ENCODE assay signal across 8 cellular contexts in genomic region chr12:89542912-89543592, GRCh38. TPM values are rescaled to one million over a fixed set of nuclear protein-coding genes. Genes with fewer than 3 reads are reported as not detected.
A peak's percentile ranks its signal among the peaks of the same experiment; 100 is the strongest.
DNase-seq lines count a peak whose midpoint lies in the region; ATAC-seq and TF ChIP-seq lines count a peak whose summit lies in the region.

No MANE protein-coding gene starts in this region.

- POLR2A ChIA-PET in IMR-90 (lab: Charles Lee; ENCODE audit: unreplicated experiment): no interaction called here

- TF ChIP-seq POLR2A in IMR-90 (IDR thresholded peaks at IDR 0.05; ENCODE audit: low read depth, low read length): no peak

- H3K9me2 ChIP-seq in OCI-LY1 (ENCODE audit: low read depth, low read length): no peaks in the 10 kb centered on the region

- H3K56ac ChIP-seq in IMR-90 (ENCODE audit: extremely low read depth, insufficient read depth, low read length): no peak overlapping the region

- in situ Hi-C loops in IMR-90 (cut with MboI; ENCODE audit: low sequenced_read_pairs): loop anchor here (5.0 to 10.0 kb wide), 3 partner anchors 162 to 1392 kb away; partner anchors contain the start of gene ATP2B1

- no peak overlapping the region for H2BK20ac ChIP-seq in IMR-90 (ENCODE audit: low read depth, low read length)

- dilution Hi-C loops in IMR-90 (cut with HindIII; ENCODE audit: low sequenced_read_pairs, unreplicated experiment): no loop called here

- no peaks in the 10 kb centered on the region for H3K79me2 ChIP-seq in OCI-LY1 (ENCODE audit: insufficient read depth, low read length)

- no peaks in the 10 kb centered on the region for H3K4me1 ChIP-seq in IMR-90 (ENCODE audit: control insufficient read depth, insufficient read depth, low read length)
- peaks cover 3% of the 10 kb centered on the region for H3K4me1 ChIP-seq in OCI-LY1 (ENCODE audit: insufficient read depth, low read length, severe bottlenecking)
- peaks cover 0 to 19% of the 10 kb centered on the region in 2 donors for H3K4me1 ChIP-seq in thoracic aorta (ENCODE audit: control insufficient read depth in 1 of 2, low read depth in 2 of 2)

- H3K27me3 ChIP-seq in IMR-90 (ENCODE audit: control insufficient read depth, insufficient read depth, low read length): no peaks in the 10 kb centered on the region
- no peaks in the 10 kb centered on the region for H3K27me3 ChIP-seq in OCI-LY1 (ENCODE audit: insufficient read depth, low read length)
- H3K27me3 ChIP-seq in thoracic aorta (replicated peaks; ENCODE audit: insufficient read depth): no peaks in the 10 kb centered on the region

- H2AK5ac ChIP-seq in IMR-90 (ENCODE audit: low read depth, low read length): no peak overlapping the region

- no peak overlapping the region for H3K4me2 ChIP-seq in IMR-90 (ENCODE audit: low read depth, low read length)
- H3K4me2 ChIP-seq in OCI-LY1 (ENCODE audit: low read length): no peak overlapping the region

- H3K4me1 Mint-ChIP-seq in nephron progenitor cell: peaks cover 52% of the 10 kb centered on the region

- 0 out of 2 replicates have a peak overlapping the region, but pooled peaks have one; percentile 27 for H2BK120ac ChIP-seq in IMR-90 (ENCODE audit: low read depth, low read length)

- H3K18ac ChIP-seq in IMR-90 (ENCODE audit: low read depth, low read length): no peak overlapping the region

- no peaks in the 10 kb centered on the region for H3F3A ChIP-seq in OCI-LY1 (ENCODE audit: insufficient read depth, low read length)

- no peaks in the 10 kb centered on the region for H3K9me3 ChIP-seq in IMR-90 (ENCODE audit: control insufficient read depth, insufficient read depth, low read length)
- no peaks in the 10 kb centered on the region for H3K9me3 ChIP-seq in OCI-LY1 (ENCODE audit: low read length)
- H3K9me3 ChIP-seq in thoracic aorta: no peaks in the 10 kb centered on the region

- H3K36me3 ChIP-seq in IMR-90 (ENCODE audit: control insufficient read depth, insufficient read depth, low read length) (no peaks in the 10 kb centered on the region), OCI-LY1 (ENCODE audit: insufficient read depth, low read length) (no peaks in the 10 kb centered on the region), thoracic aorta (no peaks in the 10 kb centered on the region)

- H3K9me3 Mint-ChIP-seq in nephron progenitor cell: no peaks in the 10 kb centered on the region

- no TSS peak for BruUV-seq in IMR-90 (replicated peaks; lab: Mats Ljungman, UMichigan)

- H3K27ac ChIP-seq in IMR-90 (ENCODE audit: insufficient read depth, low read length) (no peak overlapping the region), OCI-LY1 (ENCODE audit: low read depth, low read length, poor library complexity, severe bottlenecking) (no peak overlapping the region), thoracic aorta (no peak overlapping the region)

- H2AFZ ChIP-seq in IMR-90 (replicated peaks; ENCODE audit: low read length, poor library complexity): no peak overlapping the region
- H2AFZ ChIP-seq in OCI-LY1 (ENCODE audit: low read length): no peak overlapping the region

- intact Hi-C loops in IMR-90 (cut with micrococcal nuclease): loop anchor here (1.0 to 10.0 kb wide), 8 partner anchors 149 to 1398 kb away; no protein-coding TSS in a partner anchor

- H3K14ac ChIP-seq in IMR-90 (replicated peaks; ENCODE audit: low read depth, low read length): no peak overlapping the region

- no peak overlapping the region for H3K23ac ChIP-seq in IMR-90 (ENCODE audit: low read depth, low read length)

- no peak overlapping the region for H3K4me3 ChIP-seq in IMR-90 (ENCODE audit: insufficient read depth, low read depth, low read length)
- H3K4me3 ChIP-seq in OCI-LY1 (ENCODE audit: low read depth, low read length, poor library complexity, severe bottlenecking): no peak overlapping the region
- H3K4me3 ChIP-seq in thoracic aorta: no peak overlapping the region

- TF ChIP-seq CTCF in IMR-90 (conservative IDR thresholded peaks at IDR 0.05; ENCODE audit: low read depth, low read length): peak; percentile 96
- peak; percentile 90 for TF ChIP-seq CTCF in OCI-LY1 (IDR thresholded peaks at IDR 0.05; ENCODE audit: low read length)
- TF ChIP-seq CTCF in nephron progenitor cell (IDR thresholded peaks at IDR 0.05): peak; percentile 91
- peak; percentile 74 for TF ChIP-seq CTCF in thoracic aorta (IDR thresholded peaks at IDR 0.05)

- H3K9me1 ChIP-seq in IMR-90 (ENCODE audit: insufficient read depth, low read length): peaks cover 5% of the 10 kb centered on the region; the same call in 1 of the 2 replicates

- peak; percentile 59 for DNase-seq in DMS79 treated with DMSO at 0.1 percent for 48 hours (lab: John Stamatoyannopoulos, UW)
- DNase-seq in IMR-90: peak; percentile 83
- DNase-seq in activated T-cell treated with anti-CD3 and anti-CD28 coated beads for 24 hours (ENCODE audit: low read depth): peak; percentile 51
- DNase-seq in nephron progenitor cell: peak; percentile 70
- DNase-seq in thoracic aorta (ENCODE audit: low spot score): no peak

- H3K27me3 Mint-ChIP-seq in nephron progenitor cell (ENCODE audit: low read depth, poor library complexity): peaks cover 3% of the 10 kb centered on the region

- no peaks in the 10 kb centered on the region for H3K36me3 Mint-ChIP-seq in nephron progenitor cell (ENCODE audit: low read depth)

- no peak overlapping the region for H4K5ac ChIP-seq in IMR-90 (ENCODE audit: low read depth, low read length)

- H3K27ac Mint-ChIP-seq in nephron progenitor cell: no peak overlapping the region

- no peaks in the 10 kb centered on the region for H4K20me1 ChIP-seq in IMR-90 (ENCODE audit: insufficient read depth, low read length)
- H4K20me1 ChIP-seq in OCI-LY1 (ENCODE audit: insufficient read depth, low read length): no peaks in the 10 kb centered on the region

- peak; percentile 97 for TF ChIP-seq RAD21 in IMR-90 (IDR thresholded peaks at IDR 0.05; ENCODE audit: low read length)

- H2BK5ac ChIP-seq in IMR-90 (ENCODE audit: low read depth, low read length, poor library complexity, severe bottlenecking): no peak overlapping the region

- no CpG with 5 or more reads among the region's 6 CpGs for WGBS in IMR-90 (ENCODE audit: extremely low coverage in 2 of 2, insufficient read length in 1 of 2), 2 experiments

- no peaks in the 10 kb centered on the region for H3K79me1 ChIP-seq in IMR-90 (ENCODE audit: low read depth in 1 of 2, low read length in 2 of 2)

- ATAC-seq in GM21529 (IDR thresholded peaks at IDR 0.05; ENCODE audit: unreplicated experiment) (peak; percentile 87), IMR-90 (ENCODE audit: low read depth) (peak; percentile 94), esophagus mucosa (peak; percentile 83), thoracic aorta (ENCODE audit: insufficient number of reproducible peaks, low FRiP score, low read depth) (peak; percentile 48)

- CTCF ChIA-PET in IMR-90 (lab: Yijun Ruan, JAX): interaction anchor here (0.7 to 2.6 kb wide), 6 partner anchors 11 to 1398 kb away, joined by 3 to 9 read pairs (median 4); no protein-coding TSS in a partner anchor

- H3K4me3 Mint-ChIP-seq in nephron progenitor cell: no peak overlapping the region

- H3K4ac ChIP-seq in IMR-90 (ENCODE audit: low read depth, low read length): no peak overlapping the region

- no peak overlapping the region for H4K8ac ChIP-seq in IMR-90 (ENCODE audit: low read depth in 2 of 2, low read length in 2 of 2)

- H4K91ac ChIP-seq in IMR-90 (ENCODE audit: insufficient read depth, low read depth, low read length): no peak overlapping the region

- H2AK9ac ChIP-seq in IMR-90 (replicated peaks; ENCODE audit: low read depth, low read length, poor library complexity): no peak overlapping the region

- H3K9ac ChIP-seq in IMR-90 (ENCODE audit: low read depth, low read length): no peak overlapping the region
- H3K9ac ChIP-seq in OCI-LY1 (ENCODE audit: low read length): no peak overlapping the region

- no peak overlapping the region for H2BK15ac ChIP-seq in IMR-90 (ENCODE audit: low read depth, low read length)

TF ChIP-seq in IMR-90, 13 proteins besides CTCF, POLR2A, EP300 and RAD21:
- TF ChIP-seq SMC3 (IDR thresholded peaks at IDR 0.05; ENCODE audit: low read depth, low read length): peak; percentile 92
- no peak for TF ChIP-seq ELK1 (IDR thresholded peaks at IDR 0.05; ENCODE audit: borderline replicate concordance, low read depth, low read length)

RNA-seq across cellular contexts. Expression of gene POC1B, which starts 17.2 kb away (rescaled TPM):
- 10.4 and 13.3 TPM in 2 replicates for total RNA-seq in IMR-90 (2012; rRNA removed)
- 4.7 and 5.0 TPM in 2 replicates for polyA plus RNA-seq in IMR-90 (2012; rRNA removed)
- polyA plus RNA-seq in IMR-90 (2012; cell fraction: cytosol; rRNA removed): 0.77 and 1.7 TPM in 2 replicates
- 1.2 and 7.7 TPM in 2 replicates for polyA plus RNA-seq in IMR-90 (2012; cell fraction: nucleus; rRNA removed; ENCODE audit: low replicate concordance)
- 6.8 TPM for total RNA-seq in esophagus mucosa
- 10 to 100 TPM; 11.9 to 30.7 TPM for total RNA-seq in thoracic aorta

RNA-seq across cellular contexts. Expression of gene GALNT4, which starts 18.5 kb away (rescaled TPM):
- total RNA-seq in IMR-90 (2012; rRNA removed): 9.0 and 14.2 TPM in 2 replicates
- 1.9 and 2.6 TPM in 2 replicates for polyA plus RNA-seq in IMR-90 (2012; rRNA removed)
- 0.76 and 1.2 TPM in 2 replicates for polyA plus RNA-seq in IMR-90 (2012; cell fraction: cytosol; rRNA removed)
- polyA plus RNA-seq in IMR-90 (2012; cell fraction: nucleus; rRNA removed; ENCODE audit: low replicate concordance): 0.29 and 1.4 TPM in 2 replicates
- 4.3 TPM for total RNA-seq in esophagus mucosa
- total RNA-seq in thoracic aorta: 10 to 100 TPM in 1 of 2 donors, 1 to 10 TPM in 1; 6.9 to 14.3 TPM
